8 cellular contexts compared by ENCODE assay signal in genomic region chr14:24141030-24141880, GRCh38. TPM values are rescaled to one million over a fixed set of nuclear protein-coding genes. Genes with fewer than 3 reads are reported as not detected.
DNase-seq lines count a peak whose midpoint lies in the region; TF ChIP-seq lines count a peak whose summit lies in the region.

Gene EMC9, minus strand, starts transcription at chr14:24141591. Its CDS starts 287 bp downstream, at chr14:24141304.

- POLR2A ChIA-PET in HEK293T (lab: Yijun Ruan, JAX) = interaction anchor here (0.6 to 3.0 kb wide), 32 partner anchors 9 to 301 kb away, joined by 3 to 37 read pairs (median 6); partner anchors contain the start of genes CARMIL3, CHMP4A, DCAF11 and FITM1

- peak; percentile 97 for DNase-seq in GM04504 (ENCODE audit: low read depth)
- DNase-seq in HEK293T (ENCODE audit: extremely low spot score) = peak; percentile 91
- peak; percentile 99 for DNase-seq in MV-4-11 (lab: John Stamatoyannopoulos, UW)
- DNase-seq in SK-MEL-5 (ENCODE audit: low read depth, low spot score) = peak; percentile 99
- peak; percentile 100 for DNase-seq in activated naive CD4-positive, alpha-beta T cell treated with Interleukin-2 at 50 U/mL for 16 hours
- peak; percentile 99 for DNase-seq in foreskin melanocyte

- peak within 1 kb of the TSS in 4 of 5 donors; percentile 56 to 92 (median 82) for H3K9ac ChIP-seq in subcutaneous abdominal adipose tissue (ENCODE audit: low read length in 5 of 5)

- H3K27me3 ChIP-seq in neuron (ENCODE audit: insufficient read depth, low read length) (no peaks in the 10 kb centered on the region), subcutaneous abdominal adipose tissue (ENCODE audit: control insufficient read depth in 5 of 5, insufficient read depth in 4 of 5, low read length in 5 of 5) (no peaks in the 10 kb centered on the region)

- peak within 1 kb of the TSS; percentile 63 for H3K4me3 ChIP-seq in neuron (ENCODE audit: low read length)
- peak within 1 kb of the TSS; percentile 72 to 97 (median 91) for H3K4me3 ChIP-seq in subcutaneous abdominal adipose tissue (ENCODE audit: low read depth in 1 of 5, low read length in 5 of 5)

- H3K27ac ChIP-seq in subcutaneous abdominal adipose tissue (ENCODE audit: low read depth, low read length) = peak within 1 kb of the TSS; percentile 84

- peaks cover 28% of the 10 kb centered on the region for H3K4me1 ChIP-seq in neuron (ENCODE audit: insufficient read depth, low read length)
- peaks cover 7 to 58% (median 42%) of the 10 kb centered on the region in 5 donors for H3K4me1 ChIP-seq in subcutaneous abdominal adipose tissue (ENCODE audit: control insufficient read depth in 5 of 5, insufficient read depth in 5 of 5, low read length in 5 of 5)

- H3K36me3 ChIP-seq in neuron (ENCODE audit: insufficient read depth, low read length) (peaks cover 34% of the 10 kb centered on the region), subcutaneous abdominal adipose tissue (ENCODE audit: control insufficient read depth in 5 of 5, insufficient read depth in 5 of 5, low read length in 5 of 5) (peaks cover 0 to 39% (median 24%) of the 10 kb centered on the region in 5 donors)

- H3K9me3 ChIP-seq in neuron (ENCODE audit: low read length) = no peaks in the 10 kb centered on the region
- no peaks in the 10 kb centered on the region for H3K9me3 ChIP-seq in subcutaneous abdominal adipose tissue (ENCODE audit: control insufficient read depth in 5 of 5, low read length in 5 of 5)

- H2AFZ ChIP-seq in neuron (ENCODE audit: low read depth, low read length) = peak within 1 kb of the TSS; percentile 1

- CTCF ChIA-PET in HEK293T (lab: Yijun Ruan, JAX) = interaction anchor here (0.6 to 1.2 kb wide), 5 partner anchors 8 to 79 kb away, joined by 4 to 11 read pairs (median 5); partner anchors contain the start of gene IRF9

- in situ Hi-C loops in SK-MEL-5 (cut with HindIII; ENCODE audit: low pct_unique_long_range_greater_than_20kb, low sequenced_read_pairs) = no loop called here

TF ChIP-seq in HEK293T, 16 proteins besides CTCF, POLR2A, EP300 and RAD21:
- TF ChIP-seq CTBP1 (IDR thresholded peaks at IDR 0.05; ENCODE audit: borderline replicate concordance) (no peak), ARNT (IDR thresholded peaks at IDR 0.05) (no peak), L3MBTL2 (conservative IDR thresholded peaks at IDR 0.05) (peak; percentile 44; the same call in 1 of the 2 replicates), FOXK2 (IDR thresholded peaks at IDR 0.05) (no peak), SUZ12 (IDR thresholded peaks at IDR 0.05) (no peak), SP1 (IDR thresholded peaks at IDR 0.05) (no peak), ELF4 (IDR thresholded peaks at IDR 0.05) (peak; percentile 58), FOXA1 (IDR thresholded peaks at IDR 0.05) (no peak), LEF1 (IDR thresholded peaks at IDR 0.05; ENCODE audit: borderline replicate concordance) (no peak), ZNF384 (IDR thresholded peaks at IDR 0.05) (no peak), BHLHE40 (IDR thresholded peaks at IDR 0.05; ENCODE audit: borderline replicate concordance) (no peak), FOXM1 (IDR thresholded peaks at IDR 0.05; ENCODE audit: borderline replicate concordance) (no peak), NFRKB (IDR thresholded peaks at IDR 0.05) (no peak), HDGF (IDR thresholded peaks at IDR 0.05; ENCODE audit: borderline replicate concordance) (0 out of 2 replicates have a peak, but pooled peaks have one; percentile 61), TARDBP (IDR thresholded peaks at IDR 0.05) (no peak), PKNOX1 (IDR thresholded peaks at IDR 0.05) (peak; percentile 97)

RNA-seq across cellular contexts. Expression of gene EMC9, which starts in this region (rescaled TPM):
- 12.3 and 13.9 TPM in 2 replicates for total RNA-seq in SK-MEL-5 (2014; rRNA removed; shearing (Covaris generic))
- 6.2 and 21.9 TPM in 2 replicates for polyA plus RNA-seq in SK-MEL-5 (2015; cell fraction: cytosol; rRNA removed)
- 42.2 and 51.1 TPM in 2 replicates for polyA plus RNA-seq in SK-MEL-5 (2015; cell fraction: nucleus; rRNA removed)

Comparison
In these comparisons a context has a peak if more than half of its experiments do, and no peak if none do; other contexts are left out.
1. Peak in every context shown above with its lines: DNase-seq, H3K4me3 ChIP-seq and H3K27ac ChIP-seq.